ENCODE assay signal across 8 cellular contexts in genomic region chr19:2050991-2051770, GRCh38. TPM values are rescaled to one million over a fixed set of nuclear protein-coding genes. Genes with fewer than 3 reads are reported as not detected.
A peak's percentile ranks its signal among the peaks of the same experiment; 100 is the strongest.
DNase-seq lines count a peak whose midpoint lies in the region; ATAC-seq, FAIRE-seq and TF ChIP-seq lines count a peak whose summit lies in the region.

Gene MKNK2 (minus strand): TSS chr19:2051244. CDS start chr19:2050851, 393 bp downstream.

- peak within 1 kb of the TSS; percentile 91 to 100 (median 99) for H3K4me2 ChIP-seq in BLaER1 treated with 17β-estradiol and CSF1 and Interleukin-3, amounts not matched to agents 10 nM and 100 nM

- H3K27ac Mint-ChIP-seq in activated CD8-positive, alpha-beta T cell treated with anti-CD3 and anti-CD28 coated beads for 36 hours = peak within 1 kb of the TSS; percentile 96

- H3K4me1 Mint-ChIP-seq in activated CD8-positive, alpha-beta T cell treated with anti-CD3 and anti-CD28 coated beads for 36 hours (ENCODE audit: low read depth) = peaks cover 52% of the 10 kb centered on the region

- CTCF ChIA-PET in activated CD8-positive, alpha-beta T cell treated with anti-CD3 and anti-CD28 coated beads for 36 hours (lab: Charles Lee) = interaction anchor here (0.9 to 3.1 kb wide), 10 partner anchors 9 to 176 kb away, joined by 3 to 18 read pairs (median 4); no protein-coding TSS in a partner anchor

- no peaks in the 10 kb centered on the region for H3K9me3 ChIP-seq in BLaER1 treated with 17β-estradiol and CSF1 and Interleukin-3, amounts not matched to agents 10 nM and 100 nM (replicated peaks in 1 of 11)
- H3K9me3 ChIP-seq in lung (ENCODE audit: control insufficient read depth in 2 of 2, insufficient read depth in 1 of 2, low read length in 1 of 2) = no peaks in the 10 kb centered on the region

- TF ChIP-seq CTCF in activated CD8-positive, alpha-beta T cell treated with anti-CD3 and anti-CD28 coated beads for 36 hours (IDR thresholded peaks at IDR 0.05) = peak; percentile 49
- TF ChIP-seq CTCF in lung (IDR thresholded peaks at IDR 0.05; ENCODE audit: control extremely low read depth, extremely low read depth) = peak; percentile 52

- H3K36me3 ChIP-seq in BLaER1 treated with 17β-estradiol and CSF1 and Interleukin-3, amounts not matched to agents 10 nM and 100 nM = peaks cover 28 to 37% (median 35%) of the 10 kb centered on the region in 11 experiments
- peaks cover 0 to 26% of the 10 kb centered on the region in 2 donors for H3K36me3 ChIP-seq in lung (ENCODE audit: control insufficient read depth in 2 of 2, insufficient read depth in 2 of 2, low read length in 2 of 2)

- H3K4me3 Mint-ChIP-seq in activated CD8-positive, alpha-beta T cell treated with anti-CD3 and anti-CD28 coated beads for 36 hours = peak within 1 kb of the TSS; percentile 83

- peak; percentile 94 for FAIRE-seq in GM19239 (lab: Jason Lieb, UNC)

- peaks cover 67 to 83% (median 78%) of the 10 kb centered on the region in 10 experiments for H3K4me1 ChIP-seq in BLaER1 treated with 17β-estradiol and CSF1 and Interleukin-3, amounts not matched to agents 10 nM and 100 nM
- peaks cover 13 to 52% of the 10 kb centered on the region in 2 donors for H3K4me1 ChIP-seq in lung (ENCODE audit: control insufficient read depth in 2 of 2, insufficient read depth in 2 of 2, low read length in 2 of 2)

- peak within 1 kb of the TSS; percentile 67 to 92 (median 86) for H3K27ac ChIP-seq in BLaER1 treated with 17β-estradiol and CSF1 and Interleukin-3, amounts not matched to agents 10 nM and 100 nM
- peak within 1 kb of the TSS; percentile 96 to 97 for H3K27ac ChIP-seq in lung (ENCODE audit: low read depth in 1 of 2, low read length in 1 of 2)

- 1 to 3% methylated on average over 48 to 92 of the region's 92 CpGs for WGBS in lung, 2 donors

- no peaks in the 10 kb centered on the region for H3K27me3 Mint-ChIP-seq in activated CD8-positive, alpha-beta T cell treated with anti-CD3 and anti-CD28 coated beads for 36 hours

- DNase-seq in GM19239 (ENCODE audit: insufficient read length, low spot score) = peak; percentile 88
- DNase-seq in NCI-H82 treated with DMSO at 0.1 percent for 48 hours (lab: John Stamatoyannopoulos, UW; ENCODE audit: unreplicated experiment) = peak; percentile 20
- DNase-seq in activated CD8-positive, alpha-beta T cell treated with anti-CD3 and anti-CD28 coated beads for 36 hours = peak; percentile 95
- DNase-seq in ecto neural progenitor cell (ENCODE audit: low spot score) = peak; percentile 99
- peak; percentile 92 for DNase-seq in lung (ENCODE audit: low spot score)
- DNase-seq in stimulated activated CD4-positive, alpha-beta T cell treated with anti-CD3 and anti-CD28 coated beads, TNF-alpha, amount 100 ng/mL, for 4 hours (ENCODE audit: low read depth in 3 of 3) = peak; percentile 90 to 95 (median 92)

- H3K27me3 ChIP-seq in BLaER1 treated with 17β-estradiol and CSF1 and Interleukin-3, amounts not matched to agents 10 nM and 100 nM = no peaks in the 10 kb centered on the region
- no peaks in the 10 kb centered on the region for H3K27me3 ChIP-seq in lung (ENCODE audit: control insufficient read depth, insufficient read depth)

- peak within 1 kb of the TSS; percentile 87 to 100 (median 100) for H3K4me3 ChIP-seq in BLaER1 treated with 17β-estradiol and CSF1 and Interleukin-3, amounts not matched to agents 10 nM and 100 nM
- peak within 1 kb of the TSS; percentile 89 for H3K4me3 ChIP-seq in lung

- ATAC-seq in HG03457 (IDR thresholded peaks at IDR 0.05; ENCODE audit: unreplicated experiment) = peak; percentile 27
- peak; percentile 75 for ATAC-seq in activated CD8-positive, alpha-beta T cell treated with anti-CD3 and anti-CD28 coated beads for 36 hours
- ATAC-seq in lung (ENCODE audit: insufficient read depth, low FRiP score) = peak; percentile 69

- peak within 1 kb of the TSS; percentile 78 to 98 (median 90) for H3K9ac ChIP-seq in BLaER1 treated with 17β-estradiol and CSF1 and Interleukin-3, amounts not matched to agents 10 nM and 100 nM

- peaks cover 43 to 48% (median 46%) of the 10 kb centered on the region in 11 experiments for H4K20me1 ChIP-seq in BLaER1 treated with 17β-estradiol and CSF1 and Interleukin-3, amounts not matched to agents 10 nM and 100 nM

- intact Hi-C loops in activated CD8-positive, alpha-beta T cell treated with anti-CD3 and anti-CD28 coated beads for 36 hours (cut with micrococcal nuclease) = loop anchor here (5.0 kb wide), 1 partner anchor 36 kb away; no protein-coding TSS in a partner anchor

- no peaks in the 10 kb centered on the region for H3K9me3 Mint-ChIP-seq in activated CD8-positive, alpha-beta T cell treated with anti-CD3 and anti-CD28 coated beads for 36 hours

- POLR2A ChIA-PET in activated CD8-positive, alpha-beta T cell treated with anti-CD3 and anti-CD28 coated beads for 36 hours (lab: Charles Lee) = interaction anchor here (0.6 to 3.3 kb wide), 16 partner anchors 10 to 145 kb away, joined by 3 to 58 read pairs (median 6); partner anchors contain the start of genes ADAT3, IZUMO4, MOB3A and SCAMP4

- H3K36me3 Mint-ChIP-seq in activated CD8-positive, alpha-beta T cell treated with anti-CD3 and anti-CD28 coated beads for 36 hours (ENCODE audit: low read depth) = peaks cover 14% of the 10 kb centered on the region

RNA-seq across cellular contexts. Expression of gene MKNK2, which starts in this region (rescaled TPM):
- 100 to 1,000 TPM; 323 to 327 TPM for total RNA-seq in activated CD8-positive, alpha-beta T cell treated with anti-CD3 and anti-CD28 coated beads for 36 hours
- 100 to 1,000 TPM; 107 to 333 TPM for total RNA-seq in lung
- polyA plus RNA-seq in lung = 100 to 1,000 TPM; 132 to 189 TPM

Comparison
In these comparisons a context has a peak if more than half of its experiments do, and no peak if none do; other contexts are left out.
1. Peak in every context shown above with its lines: DNase-seq, ATAC-seq, H3K4me3 ChIP-seq and H3K27ac ChIP-seq.
2. DNase-seq: peak in every context shown above with its lines; median percentile 99 in ecto neural progenitor cell; 95 in activated CD8-positive, alpha-beta T cell treated with anti-CD3 and anti-CD28 coated beads for 36 hours; 92 in lung; 92 in stimulated activated CD4-positive, alpha-beta T cell treated with anti-CD3 and anti-CD28 coated beads, TNF-alpha, amount 100 ng/mL, for 4 hours; 88 in GM19239; 20 in NCI-H82 treated with DMSO at 0.1 percent for 48 hours.